In the genomic region with DNA sequence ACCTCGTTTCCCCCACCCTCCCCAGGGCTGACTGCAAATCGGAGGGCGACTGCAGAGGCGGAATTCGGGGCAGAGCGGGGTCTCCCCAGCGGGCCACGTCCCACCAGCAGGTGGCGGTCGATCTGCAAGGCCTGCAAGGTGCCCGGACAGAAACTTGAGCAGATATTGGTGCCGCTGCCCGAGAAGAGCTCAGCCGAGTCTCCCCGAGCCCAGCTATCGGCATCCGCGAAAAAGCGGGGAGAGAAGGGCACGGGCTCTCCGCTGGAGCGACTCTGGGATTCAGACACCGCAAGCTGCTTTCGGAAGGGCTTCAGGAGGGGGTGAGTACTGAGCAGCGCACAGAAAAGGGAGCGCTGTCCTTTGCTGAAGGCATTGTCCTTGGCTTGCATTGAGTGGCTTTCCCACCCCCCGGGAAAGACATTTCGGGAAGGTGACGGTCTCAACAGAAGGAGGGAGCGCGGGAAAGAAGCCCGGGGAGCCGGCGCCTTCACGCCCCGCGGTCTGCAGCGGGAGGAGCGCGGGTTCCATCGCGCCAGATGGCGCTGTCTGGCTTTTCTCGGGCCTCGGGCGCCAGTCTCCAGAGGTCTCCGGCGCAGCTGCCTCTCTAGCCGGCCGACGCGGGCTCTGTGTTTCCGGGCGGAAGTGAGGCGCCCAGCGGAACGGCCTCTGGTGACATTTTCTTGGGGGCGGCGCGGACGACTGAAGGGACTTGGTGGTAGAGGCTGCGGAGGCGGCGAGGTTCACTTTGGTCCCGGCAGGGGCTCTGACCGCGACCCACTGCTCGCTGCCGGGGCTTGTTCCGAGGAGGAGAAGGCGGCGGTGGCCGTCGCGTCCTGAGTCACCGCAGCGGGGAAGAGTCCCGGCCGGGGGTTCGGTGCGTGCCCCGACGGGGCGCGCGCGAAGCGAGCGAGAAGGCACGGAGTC, we compare ENCODE assay signal across 1 cellular context.
TF ChIP-seq lines count a peak whose summit lies in the region.

No MANE protein-coding gene starts in this region.

TF ChIP-seq in K562, 482 proteins besides CTCF, POLR2A, EP300 and RAD21 (continued from another document and continues in another):
- TF ChIP-seq, protein P1, sequence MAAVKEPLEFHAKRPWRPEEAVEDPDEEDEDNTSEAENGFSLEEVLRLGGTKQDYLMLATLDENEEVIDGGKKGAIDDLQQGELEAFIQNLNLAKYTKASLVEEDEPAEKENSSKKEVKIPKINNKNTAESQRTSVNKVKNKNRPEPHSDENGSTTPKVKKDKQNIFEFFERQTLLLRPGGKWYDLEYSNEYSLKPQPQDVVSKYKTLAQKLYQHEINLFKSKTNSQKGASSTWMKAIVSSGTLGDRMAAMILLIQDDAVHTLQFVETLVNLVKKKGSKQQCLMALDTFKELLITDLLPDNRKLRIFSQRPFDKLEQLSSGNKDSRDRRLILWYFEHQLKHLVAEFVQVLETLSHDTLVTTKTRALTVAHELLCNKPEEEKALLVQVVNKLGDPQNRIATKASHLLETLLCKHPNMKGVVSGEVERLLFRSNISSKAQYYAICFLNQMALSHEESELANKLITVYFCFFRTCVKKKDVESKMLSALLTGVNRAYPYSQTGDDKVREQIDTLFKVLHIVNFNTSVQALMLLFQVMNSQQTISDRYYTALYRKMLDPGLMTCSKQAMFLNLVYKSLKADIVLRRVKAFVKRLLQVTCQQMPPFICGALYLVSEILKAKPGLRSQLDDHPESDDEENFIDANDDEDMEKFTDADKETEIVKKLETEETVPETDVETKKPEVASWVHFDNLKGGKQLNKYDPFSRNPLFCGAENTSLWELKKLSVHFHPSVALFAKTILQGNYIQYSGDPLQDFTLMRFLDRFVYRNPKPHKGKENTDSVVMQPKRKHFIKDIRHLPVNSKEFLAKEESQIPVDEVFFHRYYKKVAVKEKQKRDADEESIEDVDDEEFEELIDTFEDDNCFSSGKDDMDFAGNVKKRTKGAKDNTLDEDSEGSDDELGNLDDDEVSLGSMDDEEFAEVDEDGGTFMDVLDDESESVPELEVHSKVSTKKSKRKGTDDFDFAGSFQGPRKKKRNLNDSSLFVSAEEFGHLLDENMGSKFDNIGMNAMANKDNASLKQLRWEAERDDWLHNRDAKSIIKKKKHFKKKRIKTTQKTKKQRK (IDR thresholded peaks at IDR 0.05; ENCODE audit: borderline replicate concordance, low read depth, low read length): no peak
- no peak for TF ChIP-seq ZNF184 (CRISPR knock-in tag; IDR thresholded peaks at IDR 0.05)
- no peak for TF ChIP-seq ZNF699 (CRISPR knock-in tag; IDR thresholded peaks at IDR 0.05; ENCODE audit: insufficient replicate concordance)
- TF ChIP-seq DPF2 (IDR thresholded peaks at IDR 0.05): 0 out of 2 replicates have a peak, but pooled peaks have one; percentile 37
- TF ChIP-seq, protein P2, sequence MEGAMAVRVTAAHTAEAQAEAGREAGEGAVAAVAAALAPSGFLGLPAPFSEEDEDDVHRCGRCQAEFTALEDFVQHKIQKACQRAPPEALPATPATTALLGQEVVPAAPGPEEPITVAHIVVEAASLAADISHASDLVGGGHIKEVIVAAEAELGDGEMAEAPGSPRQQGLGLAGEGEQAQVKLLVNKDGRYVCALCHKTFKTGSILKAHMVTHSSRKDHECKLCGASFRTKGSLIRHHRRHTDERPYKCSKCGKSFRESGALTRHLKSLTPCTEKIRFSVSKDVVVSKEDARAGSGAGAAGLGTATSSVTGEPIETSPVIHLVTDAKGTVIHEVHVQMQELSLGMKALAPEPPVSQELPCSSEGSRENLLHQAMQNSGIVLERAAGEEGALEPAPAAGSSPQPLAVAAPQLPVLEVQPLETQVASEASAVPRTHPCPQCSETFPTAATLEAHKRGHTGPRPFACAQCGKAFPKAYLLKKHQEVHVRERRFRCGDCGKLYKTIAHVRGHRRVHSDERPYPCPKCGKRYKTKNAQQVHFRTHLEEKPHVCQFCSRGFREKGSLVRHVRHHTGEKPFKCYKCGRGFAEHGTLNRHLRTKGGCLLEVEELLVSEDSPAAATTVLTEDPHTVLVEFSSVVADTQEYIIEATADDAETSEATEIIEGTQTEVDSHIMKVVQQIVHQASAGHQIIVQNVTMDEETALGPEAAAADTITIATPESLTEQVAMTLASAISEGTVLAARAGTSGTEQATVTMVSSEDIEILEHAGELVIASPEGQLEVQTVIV (CRISPR knock-in tag; IDR thresholded peaks at IDR 0.05; ENCODE audit: borderline replicate concordance): no peak
- TF ChIP-seq NUFIP1 (IDR thresholded peaks at IDR 0.05; ENCODE audit: partially characterized antibody): no peak
- peak; percentile 77 to 82 for TF ChIP-seq NRF1 (conservative IDR thresholded peaks at IDR 0.05 in 1 of 2, IDR thresholded peaks at IDR 0.05 in 1 of 2)
- peak; percentile 63 for TF ChIP-seq FIP1L1 (IDR thresholded peaks at IDR 0.05; ENCODE audit: low read depth, low read length, poor library complexity, severe bottlenecking)
- TF ChIP-seq PYGO2 (tag; IDR thresholded peaks at IDR 0.05): no peak
- no peak for TF ChIP-seq ZNF134 (CRISPR knock-in tag; conservative IDR thresholded peaks at IDR 0.05)
- TF ChIP-seq ZNF239 (CRISPR knock-in tag; IDR thresholded peaks at IDR 0.05): no peak
- no peak for TF ChIP-seq TAL1 (IDR thresholded peaks at IDR 0.05)
- no peak for TF ChIP-seq HEY1 (CRISPR knock-in tag; IDR thresholded peaks at IDR 0.05; ENCODE audit: borderline replicate concordance)
- peak; percentile 91 for TF ChIP-seq BRD9 (IDR thresholded peaks at IDR 0.05; ENCODE audit: low read depth, partially characterized antibody)
- TF ChIP-seq BCOR (IDR thresholded peaks at IDR 0.05): no peak
- peak; percentile 61 for TF ChIP-seq POLR2AphosphoS5 (IDR thresholded peaks at IDR 0.05; ENCODE audit: control insufficient read depth, insufficient read depth, low read depth, low read length)
- no peak for TF ChIP-seq MEF2D (tag; conservative IDR thresholded peaks at IDR 0.05; ENCODE audit: low read depth)
- TF ChIP-seq RBBP5 (IDR thresholded peaks at IDR 0.05; ENCODE audit: borderline replicate concordance, insufficient read depth, low read length, poor library complexity, severe bottlenecking): peak; percentile 89
- TF ChIP-seq CBX8 (IDR thresholded peaks at IDR 0.05; ENCODE audit: borderline replicate concordance, extremely low read depth, low read depth, low read length, poor library complexity, severe bottlenecking): no peak
- TF ChIP-seq ZNF12 (CRISPR knock-in tag; IDR thresholded peaks at IDR 0.05): peak; percentile 35; the same call in 1 of the 2 replicates
- TF ChIP-seq, protein P3, sequence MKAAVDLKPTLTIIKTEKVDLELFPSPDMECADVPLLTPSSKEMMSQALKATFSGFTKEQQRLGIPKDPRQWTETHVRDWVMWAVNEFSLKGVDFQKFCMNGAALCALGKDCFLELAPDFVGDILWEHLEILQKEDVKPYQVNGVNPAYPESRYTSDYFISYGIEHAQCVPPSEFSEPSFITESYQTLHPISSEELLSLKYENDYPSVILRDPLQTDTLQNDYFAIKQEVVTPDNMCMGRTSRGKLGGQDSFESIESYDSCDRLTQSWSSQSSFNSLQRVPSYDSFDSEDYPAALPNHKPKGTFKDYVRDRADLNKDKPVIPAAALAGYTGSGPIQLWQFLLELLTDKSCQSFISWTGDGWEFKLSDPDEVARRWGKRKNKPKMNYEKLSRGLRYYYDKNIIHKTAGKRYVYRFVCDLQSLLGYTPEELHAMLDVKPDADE (conservative IDR thresholded peaks at IDR 0.05; ENCODE audit: control insufficient read depth, low read depth, low read length): peak; percentile 81; the same call in 1 of the 2 replicates
- TF ChIP-seq MCM5 (IDR thresholded peaks at IDR 0.05; ENCODE audit: low read depth): no peak
- no peak for TF ChIP-seq TCF7L2 (IDR thresholded peaks at IDR 0.05; ENCODE audit: low read depth, low read length)
- no peak for TF ChIP-seq NFE2L1 (tag; IDR thresholded peaks at IDR 0.05; ENCODE audit: borderline replicate concordance, low read depth)
- peak; percentile 25; the same call in 1 of the 2 replicates for TF ChIP-seq NCOR1 (IDR thresholded peaks at IDR 0.05)
- TF ChIP-seq, protein P4, sequence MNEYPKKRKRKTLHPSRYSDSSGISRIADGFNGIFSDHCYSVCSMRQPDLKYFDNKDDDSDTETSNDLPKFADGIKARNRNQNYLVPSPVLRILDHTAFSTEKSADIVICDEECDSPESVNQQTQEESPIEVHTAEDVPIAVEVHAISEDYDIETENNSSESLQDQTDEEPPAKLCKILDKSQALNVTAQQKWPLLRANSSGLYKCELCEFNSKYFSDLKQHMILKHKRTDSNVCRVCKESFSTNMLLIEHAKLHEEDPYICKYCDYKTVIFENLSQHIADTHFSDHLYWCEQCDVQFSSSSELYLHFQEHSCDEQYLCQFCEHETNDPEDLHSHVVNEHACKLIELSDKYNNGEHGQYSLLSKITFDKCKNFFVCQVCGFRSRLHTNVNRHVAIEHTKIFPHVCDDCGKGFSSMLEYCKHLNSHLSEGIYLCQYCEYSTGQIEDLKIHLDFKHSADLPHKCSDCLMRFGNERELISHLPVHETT (CRISPR knock-in tag; conservative IDR thresholded peaks at IDR 0.05 in 1 of 2, IDR thresholded peaks at IDR 0.05 in 1 of 2): no peak
- peak; percentile 30 for TF ChIP-seq KDM5B (IDR thresholded peaks at IDR 0.05; ENCODE audit: insufficient replicate concordance, low read depth, low read length)
- TF ChIP-seq ZNF668 (CRISPR knock-in tag; IDR thresholded peaks at IDR 0.05): no peak
- TF ChIP-seq PHF8 (IDR thresholded peaks at IDR 0.05; ENCODE audit: borderline replicate concordance, low read length): peak; percentile 77; the same call in 1 of the 2 replicates
- TF ChIP-seq ZNF324 (CRISPR knock-in tag; IDR thresholded peaks at IDR 0.05): no peak
- TF ChIP-seq, protein P5, sequence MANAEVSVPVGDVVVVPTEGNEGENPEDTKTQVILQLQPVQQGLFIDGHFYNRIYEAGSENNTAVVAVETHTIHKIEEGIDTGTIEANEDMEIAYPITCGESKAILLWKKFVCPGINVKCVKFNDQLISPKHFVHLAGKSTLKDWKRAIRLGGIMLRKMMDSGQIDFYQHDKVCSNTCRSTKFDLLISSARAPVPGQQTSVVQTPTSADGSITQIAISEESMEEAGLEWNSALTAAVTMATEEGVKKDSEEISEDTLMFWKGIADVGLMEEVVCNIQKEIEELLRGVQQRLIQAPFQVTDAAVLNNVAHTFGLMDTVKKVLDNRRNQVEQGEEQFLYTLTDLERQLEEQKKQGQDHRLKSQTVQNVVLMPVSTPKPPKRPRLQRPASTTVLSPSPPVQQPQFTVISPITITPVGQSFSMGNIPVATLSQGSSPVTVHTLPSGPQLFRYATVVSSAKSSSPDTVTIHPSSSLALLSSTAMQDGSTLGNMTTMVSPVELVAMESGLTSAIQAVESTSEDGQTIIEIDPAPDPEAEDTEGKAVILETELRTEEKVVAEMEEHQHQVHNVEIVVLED (CRISPR knock-in tag; IDR thresholded peaks at IDR 0.05): peak; percentile 94
- TF ChIP-seq CBX1 (IDR thresholded peaks at IDR 0.05; ENCODE audit: low read depth): no peak; the same call in 1 of the 2 replicates
- TF ChIP-seq SNRNP70 (optimal IDR thresholded peaks at IDR 0.05; ENCODE audit: low read depth, low read length): no peak
- TF ChIP-seq, protein P6, sequence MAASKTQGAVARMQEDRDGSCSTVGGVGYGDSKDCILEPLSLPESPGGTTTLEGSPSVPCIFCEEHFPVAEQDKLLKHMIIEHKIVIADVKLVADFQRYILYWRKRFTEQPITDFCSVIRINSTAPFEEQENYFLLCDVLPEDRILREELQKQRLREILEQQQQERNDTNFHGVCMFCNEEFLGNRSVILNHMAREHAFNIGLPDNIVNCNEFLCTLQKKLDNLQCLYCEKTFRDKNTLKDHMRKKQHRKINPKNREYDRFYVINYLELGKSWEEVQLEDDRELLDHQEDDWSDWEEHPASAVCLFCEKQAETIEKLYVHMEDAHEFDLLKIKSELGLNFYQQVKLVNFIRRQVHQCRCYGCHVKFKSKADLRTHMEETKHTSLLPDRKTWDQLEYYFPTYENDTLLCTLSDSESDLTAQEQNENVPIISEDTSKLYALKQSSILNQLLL (CRISPR knock-in tag; IDR thresholded peaks at IDR 0.05; ENCODE audit: borderline replicate concordance): no peak
- TF ChIP-seq MAZ (CRISPR knock-in tag; conservative IDR thresholded peaks at IDR 0.05 in 1 of 2, IDR thresholded peaks at IDR 0.05 in 1 of 2): peak; percentile 24 to 60; a peak in 2 of 4 replicates
- no peak for TF ChIP-seq PRMT5 (CRISPR knock-in tag; IDR thresholded peaks at IDR 0.05)
- TF ChIP-seq PHF20 (IDR thresholded peaks at IDR 0.05; ENCODE audit: partially characterized antibody): peak; percentile 57
- no peak for TF ChIP-seq ZFP30 (CRISPR knock-in tag; IDR thresholded peaks at IDR 0.05; ENCODE audit: borderline replicate concordance)
- TF ChIP-seq ZNF717 (CRISPR knock-in tag; IDR thresholded peaks at IDR 0.05): no peak
- 0 out of 2 replicates have a peak, but pooled peaks have one; percentile 22 for TF ChIP-seq NR4A1 (CRISPR knock-in tag; IDR thresholded peaks at IDR 0.05)
- 0 out of 2 replicates have a peak, but pooled peaks have one; percentile 6 for TF ChIP-seq NR4A1 (tag; IDR thresholded peaks at IDR 0.05)
- TF ChIP-seq, protein P7, sequence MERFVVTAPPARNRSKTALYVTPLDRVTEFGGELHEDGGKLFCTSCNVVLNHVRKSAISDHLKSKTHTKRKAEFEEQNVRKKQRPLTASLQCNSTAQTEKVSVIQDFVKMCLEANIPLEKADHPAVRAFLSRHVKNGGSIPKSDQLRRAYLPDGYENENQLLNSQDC (CRISPR knock-in tag; IDR thresholded peaks at IDR 0.05): no peak
- no peak for TF ChIP-seq PRPF4 (IDR thresholded peaks at IDR 0.05; ENCODE audit: insufficient read depth, low read depth, low read length, poor library complexity, severe bottlenecking)
- no peak for TF ChIP-seq SMAD3 (CRISPR knock-in tag; conservative IDR thresholded peaks at IDR 0.05)
- TF ChIP-seq MCM2 (IDR thresholded peaks at IDR 0.05; ENCODE audit: low read depth): no peak
- no peak for TF ChIP-seq KDM2B (CRISPR knock-in tag; IDR thresholded peaks at IDR 0.05)
- TF ChIP-seq, protein P8, sequence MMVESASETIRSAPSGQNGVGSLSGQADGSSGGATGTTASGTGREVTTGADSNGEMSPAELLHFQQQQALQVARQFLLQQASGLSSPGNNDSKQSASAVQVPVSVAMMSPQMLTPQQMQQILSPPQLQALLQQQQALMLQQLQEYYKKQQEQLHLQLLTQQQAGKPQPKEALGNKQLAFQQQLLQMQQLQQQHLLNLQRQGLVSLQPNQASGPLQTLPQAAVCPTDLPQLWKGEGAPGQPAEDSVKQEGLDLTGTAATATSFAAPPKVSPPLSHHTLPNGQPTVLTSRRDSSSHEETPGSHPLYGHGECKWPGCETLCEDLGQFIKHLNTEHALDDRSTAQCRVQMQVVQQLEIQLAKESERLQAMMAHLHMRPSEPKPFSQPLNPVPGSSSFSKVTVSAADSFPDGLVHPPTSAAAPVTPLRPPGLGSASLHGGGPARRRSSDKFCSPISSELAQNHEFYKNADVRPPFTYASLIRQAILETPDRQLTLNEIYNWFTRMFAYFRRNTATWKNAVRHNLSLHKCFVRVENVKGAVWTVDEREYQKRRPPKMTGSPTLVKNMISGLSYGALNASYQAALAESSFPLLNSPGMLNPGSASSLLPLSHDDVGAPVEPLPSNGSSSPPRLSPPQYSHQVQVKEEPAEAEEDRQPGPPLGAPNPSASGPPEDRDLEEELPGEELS (CRISPR knock-in tag; IDR thresholded peaks at IDR 0.05; ENCODE audit: borderline replicate concordance): no peak
- TF ChIP-seq, protein P9, sequence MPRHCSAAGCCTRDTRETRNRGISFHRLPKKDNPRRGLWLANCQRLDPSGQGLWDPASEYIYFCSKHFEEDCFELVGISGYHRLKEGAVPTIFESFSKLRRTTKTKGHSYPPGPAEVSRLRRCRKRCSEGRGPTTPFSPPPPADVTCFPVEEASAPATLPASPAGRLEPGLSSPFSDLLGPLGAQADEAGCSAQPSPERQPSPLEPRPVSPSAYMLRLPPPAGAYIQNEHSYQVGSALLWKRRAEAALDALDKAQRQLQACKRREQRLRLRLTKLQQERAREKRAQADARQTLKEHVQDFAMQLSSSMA (CRISPR knock-in tag; IDR thresholded peaks at IDR 0.05): no peak
- TF ChIP-seq MXI1 (IDR thresholded peaks at IDR 0.05; ENCODE audit: low read depth, low read length): no peak
- no peak for TF ChIP-seq MCM3 (IDR thresholded peaks at IDR 0.05)
- no peak for TF ChIP-seq DACH1 (IDR thresholded peaks at IDR 0.05; ENCODE audit: partially characterized antibody)
